In genomic region chr2:78201064-78201575, GRCh38 we compare ENCODE assay signal across 14 cellular contexts.
DNase-seq lines count a peak whose midpoint lies in the region; ATAC-seq, FAIRE-seq and TF ChIP-seq lines count a peak whose summit lies in the region.
"Had no signal": no experiment of that assay in that cellular context is flagged by ENCODE, and none has a peak within 500 bp of the region (broad histone marks: within the 10 kb centered on the region; RNA-seq: fewer than 3 reads in every experiment).

No MANE protein-coding gene starts in this region.

- no peak for FAIRE-seq in GM12878 (lab: Jason Lieb, UNC)
- FAIRE-seq: GM12891 had no signal

- no peak for TF ChIP-seq RAD21 in GM12878 (IDR thresholded peaks at IDR 0.05; ENCODE audit: insufficient read depth, low read depth, low read length)

- H3K79me2 ChIP-seq in GM12878 (ENCODE audit: control insufficient read depth, insufficient read depth, low read length): no peaks in the 10 kb centered on the region

- TF ChIP-seq CTCF in GM12878 (IDR thresholded peaks at IDR 0.05 in 2 of 3, conservative IDR thresholded peaks at IDR 0.05 in 1 of 3; ENCODE audit: control insufficient read depth in 2 of 3, extremely low read depth in 1 of 3, insufficient read depth in 1 of 3, low read depth in 3 of 3, low read length in 3 of 3): no peak

- SMC1A ChIA-PET in GM12878 (lab: Charles Lee; ENCODE audit: uncharacterized antibody, unreplicated experiment): no interaction called here

- no peaks in the 10 kb centered on the region for H3K36me3 Mint-ChIP-seq in activated T-cell treated with anti-CD3 and anti-CD28 coated beads, Interleukin-2, amount 50 U/mL, for 4 hours (ENCODE audit: insufficient read depth)
- H3K36me3 Mint-ChIP-seq: CD4-positive, alpha-beta memory T cell had no signal

- no peak overlapping the region for H3K4me3 Mint-ChIP-seq in activated T-cell treated with anti-CD3 and anti-CD28 coated beads, Interleukin-2, amount 50 U/mL, for 4 hours
- H3K4me3 Mint-ChIP-seq: CD4-positive, alpha-beta memory T cell had no signal

- no peaks in the 10 kb centered on the region for H3K27me3 Mint-ChIP-seq in activated T-cell treated with anti-CD3 and anti-CD28 coated beads, Interleukin-2, amount 50 U/mL, for 4 hours (ENCODE audit: low read depth)
- H3K27me3 Mint-ChIP-seq: CD4-positive, alpha-beta memory T cell had no signal

- H3K27ac ChIP-seq in GM12878 (ENCODE audit: control insufficient read depth, insufficient read depth): no peak overlapping the region
- H3K27ac ChIP-seq: C4-2B, GM23248 had no signal

- no peak overlapping the region for H3K4me2 ChIP-seq in GM12878 (ENCODE audit: control insufficient read depth, insufficient read depth)

- RAD21 ChIA-PET in GM12878 (lab: Charles Lee; ENCODE audit: unreplicated experiment): no interaction called here

- H3K4me1 ChIP-seq in GM12878 (ENCODE audit: control insufficient read depth, insufficient read depth, low read length): no peaks in the 10 kb centered on the region
- H3K4me1 ChIP-seq: BE2C, Caco-2 had no signal

- 8% methylated on average over 2 of the region's 2 CpGs for WGBS in GM12878 (ENCODE audit: insufficient coverage, insufficient replicate concordance, low lambda C conversion rate, missing lambda C conversion rate)

- H3K4me3 ChIP-seq in GM12878: no peak overlapping the region
- H3K4me3 ChIP-seq: GM23248 had no signal

- no peak for TF ChIP-seq EP300 in GM12878 (IDR thresholded peaks at IDR 0.05; ENCODE audit: borderline replicate concordance in 1 of 2, control insufficient read depth in 1 of 2, low read depth in 2 of 2, low read length in 2 of 2)

- no peaks in the 10 kb centered on the region for H3K36me3 ChIP-seq in GM12878 (ENCODE audit: control insufficient read depth in 2 of 2, insufficient read depth in 2 of 2, low read length in 1 of 2)
- H3K36me3 ChIP-seq: BE2C had no signal

- CTCF ChIA-PET in GM12878 (lab: Yijun Ruan, JAX): no interaction called here

- no peaks in the 10 kb centered on the region for H3K4me1 Mint-ChIP-seq in activated T-cell treated with anti-CD3 and anti-CD28 coated beads, Interleukin-2, amount 50 U/mL, for 4 hours (ENCODE audit: low read depth)
- H3K4me1 Mint-ChIP-seq: CD4-positive, alpha-beta memory T cell had no signal

- peaks cover 21% of the 10 kb centered on the region for H3K9me3 Mint-ChIP-seq in activated T-cell treated with anti-CD3 and anti-CD28 coated beads, Interleukin-2, amount 50 U/mL, for 4 hours

- POLR2A ChIA-PET in GM12878 (lab: Charles Lee): no interaction called here

- no peaks in the 10 kb centered on the region for H4K20me1 ChIP-seq in GM12878 (ENCODE audit: control insufficient read depth, insufficient read depth)

- no peak for TF ChIP-seq POLR2A in GM12878 (IDR thresholded peaks at IDR 0.05; ENCODE audit: low read depth, low read length)

- H2AFZ ChIP-seq in GM12878 (ENCODE audit: control insufficient read depth, low read depth, low read length): no peak overlapping the region
- H2AFZ ChIP-seq: GM23248 had no signal

- in situ Hi-C loops in GM12878 (cut with MboI) (no loop called here), ACHN (cut with HindIII; ENCODE audit: low pct_ligation_motif_present, low pct_unique_long_range_greater_than_20kb, low sequenced_read_pairs) (no loop called here)

- no peaks in the 10 kb centered on the region for H3K9me3 ChIP-seq in GM12878 (replicated peaks; ENCODE audit: control insufficient read depth, insufficient read depth, low read length)
- H3K9me3 ChIP-seq: BE2C, Caco-2 had no signal

- intact Hi-C loops in GM12878 (cut with micrococcal nuclease; ENCODE audit: unreplicated experiment): no loop called here

- peak; percentile 34; the same call in 2 of the 3 replicates for ATAC-seq in GM12878
- ATAC-seq in activated T-cell treated with anti-CD3 and anti-CD28 coated beads, Interleukin-2, amount 50 U/mL, for 4 hours: no peak

- H3K27me3 ChIP-seq in GM12878 (replicated peaks in 1 of 2; ENCODE audit: control insufficient read depth in 2 of 2, insufficient read depth in 2 of 2, low read length in 1 of 2): no peaks in the 10 kb centered on the region
- H3K27me3 ChIP-seq: BE2C had no signal

- DNase-seq in M059J (ENCODE audit: low read depth) (peak; percentile 13), GM12878 (ENCODE audit: low read depth, low spot score) (no peak), inferior parietal cortex (ENCODE audit: extremely low spot score) (peak; percentile 33), superior temporal gyrus (ENCODE audit: extremely low spot score) (peak; percentile 59), ACHN (no peak), GDM1 (lab: John Stamatoyannopoulos, UW) (no peak)
- no peak for DNase-seq in activated T-cell treated with anti-CD3 and anti-CD28 coated beads, Interleukin-2, amount 50 U/mL, for 4 hours
- DNase-seq: BE2C; Caco-2; CD4-positive, alpha-beta memory T cell; GM23248; H7 had no signal

- no TSS peak for BruUV-seq in GM12878 (replicated peaks; lab: Mats Ljungman, UMichigan)

- no peak overlapping the region for H3K9ac ChIP-seq in GM12878 (ENCODE audit: control insufficient read depth, insufficient read depth, low read length)
- H3K9ac ChIP-seq: GM23248 had no signal

TF ChIP-seq in GM12878, 131 proteins besides CTCF, POLR2A, EP300 and RAD21:
- no peak for TF ChIP-seq ZNF622 (IDR thresholded peaks at IDR 0.05)
- TF ChIP-seq, protein P1, sequence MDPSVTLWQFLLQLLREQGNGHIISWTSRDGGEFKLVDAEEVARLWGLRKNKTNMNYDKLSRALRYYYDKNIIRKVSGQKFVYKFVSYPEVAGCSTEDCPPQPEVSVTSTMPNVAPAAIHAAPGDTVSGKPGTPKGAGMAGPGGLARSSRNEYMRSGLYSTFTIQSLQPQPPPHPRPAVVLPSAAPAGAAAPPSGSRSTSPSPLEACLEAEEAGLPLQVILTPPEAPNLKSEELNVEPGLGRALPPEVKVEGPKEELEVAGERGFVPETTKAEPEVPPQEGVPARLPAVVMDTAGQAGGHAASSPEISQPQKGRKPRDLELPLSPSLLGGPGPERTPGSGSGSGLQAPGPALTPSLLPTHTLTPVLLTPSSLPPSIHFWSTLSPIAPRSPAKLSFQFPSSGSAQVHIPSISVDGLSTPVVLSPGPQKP (IDR thresholded peaks at IDR 0.05; ENCODE audit: low read depth, low read length): no peak
- TF ChIP-seq MYC (IDR thresholded peaks at IDR 0.05; ENCODE audit: insufficient read depth, insufficient read length, insufficient replicate concordance, low read length, severe bottlenecking): no peak
- TF ChIP-seq, protein P2, sequence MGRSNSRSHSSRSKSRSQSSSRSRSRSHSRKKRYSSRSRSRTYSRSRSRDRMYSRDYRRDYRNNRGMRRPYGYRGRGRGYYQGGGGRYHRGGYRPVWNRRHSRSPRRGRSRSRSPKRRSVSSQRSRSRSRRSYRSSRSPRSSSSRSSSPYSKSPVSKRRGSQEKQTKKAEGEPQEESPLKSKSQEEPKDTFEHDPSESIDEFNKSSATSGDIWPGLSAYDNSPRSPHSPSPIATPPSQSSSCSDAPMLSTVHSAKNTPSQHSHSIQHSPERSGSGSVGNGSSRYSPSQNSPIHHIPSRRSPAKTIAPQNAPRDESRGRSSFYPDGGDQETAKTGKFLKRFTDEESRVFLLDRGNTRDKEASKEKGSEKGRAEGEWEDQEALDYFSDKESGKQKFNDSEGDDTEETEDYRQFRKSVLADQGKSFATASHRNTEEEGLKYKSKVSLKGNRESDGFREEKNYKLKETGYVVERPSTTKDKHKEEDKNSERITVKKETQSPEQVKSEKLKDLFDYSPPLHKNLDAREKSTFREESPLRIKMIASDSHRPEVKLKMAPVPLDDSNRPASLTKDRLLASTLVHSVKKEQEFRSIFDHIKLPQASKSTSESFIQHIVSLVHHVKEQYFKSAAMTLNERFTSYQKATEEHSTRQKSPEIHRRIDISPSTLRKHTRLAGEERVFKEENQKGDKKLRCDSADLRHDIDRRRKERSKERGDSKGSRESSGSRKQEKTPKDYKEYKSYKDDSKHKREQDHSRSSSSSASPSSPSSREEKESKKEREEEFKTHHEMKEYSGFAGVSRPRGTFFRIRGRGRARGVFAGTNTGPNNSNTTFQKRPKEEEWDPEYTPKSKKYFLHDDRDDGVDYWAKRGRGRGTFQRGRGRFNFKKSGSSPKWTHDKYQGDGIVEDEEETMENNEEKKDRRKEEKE (IDR thresholded peaks at IDR 0.05): no peak
- no peak for TF ChIP-seq PAX8 (IDR thresholded peaks at IDR 0.05)
- TF ChIP-seq CBX3 (IDR thresholded peaks at IDR 0.05; ENCODE audit: borderline replicate concordance, low read depth): no peak
TF ChIP-seq in GM12878: peak in this region for 0.

Comparison
In these comparisons a context has a peak if more than half of its experiments do, and no peak if none do; other contexts are left out.
1. DNase-seq: peak in M059J (single experiment), inferior parietal cortex (single experiment) and superior temporal gyrus (single experiment); none in GM12878 (single experiment), ACHN (single experiment), GDM1 (single experiment) and activated T-cell treated with anti-CD3 and anti-CD28 coated beads, Interleukin-2, amount 50 U/mL, for 4 hours (single experiment).